8 cellular contexts compared by ENCODE assay signal in genomic region chr11:133951484-133952198, GRCh38. TPM values are rescaled to one million over a fixed set of nuclear protein-coding genes. Genes with fewer than 3 reads are reported as not detected.
DNase-seq lines count a peak whose midpoint lies in the region; ATAC-seq and TF ChIP-seq lines count a peak whose summit lies in the region.

No MANE protein-coding gene starts in this region.

- no peaks in the 10 kb centered on the region for H3K9me3 ChIP-seq in transverse colon

- peak; percentile 3 for DNase-seq in NCI-H748 (lab: John Stamatoyannopoulos, UW; ENCODE audit: unreplicated experiment)
- no peak for DNase-seq in NCI-H748 treated with DMSO at 0.1 percent for 48 hours (lab: John Stamatoyannopoulos, UW)
- DNase-seq in amniotic epithelial cell (ENCODE audit: low read depth) = peak; percentile 21
- peak; percentile 84 for DNase-seq in islet precursor cell
- DNase-seq in transverse colon = no peak
- DNase-seq in mesenteric fat pad (ENCODE audit: low spot score) = no peak
- DNase-seq in 8988T = no peak

- no peaks in the 10 kb centered on the region for H3K36me3 ChIP-seq in transverse colon

- H3K4me1 ChIP-seq in transverse colon = peaks cover 15 to 52% (median 36%) of the 10 kb centered on the region in 4 donors

- TF ChIP-seq CTCF in transverse colon (IDR thresholded peaks at IDR 0.05) = no peak

- no peak for TF ChIP-seq POLR2A in transverse colon (IDR thresholded peaks at IDR 0.05)

- in situ Hi-C loops in transverse colon (cut with MboI; ENCODE audit: low pct_ligation_motif_present in 1 of 4, low pct_unique_long_range_greater_than_20kb in 1 of 4, low sequenced_read_pairs in 3 of 4) = no loop called here

- WGBS in transverse colon (ENCODE audit: low coverage in 1 of 2), 2 donors = 44% methylated on average over 23 of the region's 25 CpGs; no CpG with 5 or more reads in 1 of the 2 donors

- no peak for ATAC-seq in HG03460 (IDR thresholded peaks at IDR 0.05; ENCODE audit: unreplicated experiment)

- H3K4me3 ChIP-seq in transverse colon = peak overlapping the region in 3 of 4 donors; percentile 1 to 17 (median 14)

- no peak for TF ChIP-seq EP300 in transverse colon (IDR thresholded peaks at IDR 0.05; ENCODE audit: low read depth)

- H3K27ac ChIP-seq in transverse colon = peak overlapping the region; percentile 66 to 89 (median 80)

- H3K27me3 ChIP-seq in transverse colon = peaks cover 34% of the 10 kb centered on the region

- intact Hi-C loops in transverse colon (cut with DNase I; ENCODE audit: low total_unique reads) = loop anchor here (10.0 kb wide), 1 partner anchor 173 kb away; no protein-coding TSS in a partner anchor

RNA-seq across cellular contexts. Expression of gene IGSF9B, which starts 5.1 kb away (rescaled TPM):
- 10 to 100 TPM in 1 of 4 donors, 1 to 10 TPM in 3; 2.6 to 15.3 (median 4.9) TPM for total RNA-seq in transverse colon
- total RNA-seq in mesenteric fat pad = 3.0 TPM

Comparison
In these comparisons a context has a peak if more than half of its experiments do, and no peak if none do; other contexts are left out.
1. DNase-seq: peak in NCI-H748 (single experiment), amniotic epithelial cell (single experiment) and islet precursor cell (single experiment); none in NCI-H748 treated with DMSO at 0.1 percent for 48 hours (single experiment), transverse colon (single experiment), mesenteric fat pad (single experiment) and 8988T (single experiment).